ENCODE assay signal across 8 cellular contexts in the genomic region with DNA sequence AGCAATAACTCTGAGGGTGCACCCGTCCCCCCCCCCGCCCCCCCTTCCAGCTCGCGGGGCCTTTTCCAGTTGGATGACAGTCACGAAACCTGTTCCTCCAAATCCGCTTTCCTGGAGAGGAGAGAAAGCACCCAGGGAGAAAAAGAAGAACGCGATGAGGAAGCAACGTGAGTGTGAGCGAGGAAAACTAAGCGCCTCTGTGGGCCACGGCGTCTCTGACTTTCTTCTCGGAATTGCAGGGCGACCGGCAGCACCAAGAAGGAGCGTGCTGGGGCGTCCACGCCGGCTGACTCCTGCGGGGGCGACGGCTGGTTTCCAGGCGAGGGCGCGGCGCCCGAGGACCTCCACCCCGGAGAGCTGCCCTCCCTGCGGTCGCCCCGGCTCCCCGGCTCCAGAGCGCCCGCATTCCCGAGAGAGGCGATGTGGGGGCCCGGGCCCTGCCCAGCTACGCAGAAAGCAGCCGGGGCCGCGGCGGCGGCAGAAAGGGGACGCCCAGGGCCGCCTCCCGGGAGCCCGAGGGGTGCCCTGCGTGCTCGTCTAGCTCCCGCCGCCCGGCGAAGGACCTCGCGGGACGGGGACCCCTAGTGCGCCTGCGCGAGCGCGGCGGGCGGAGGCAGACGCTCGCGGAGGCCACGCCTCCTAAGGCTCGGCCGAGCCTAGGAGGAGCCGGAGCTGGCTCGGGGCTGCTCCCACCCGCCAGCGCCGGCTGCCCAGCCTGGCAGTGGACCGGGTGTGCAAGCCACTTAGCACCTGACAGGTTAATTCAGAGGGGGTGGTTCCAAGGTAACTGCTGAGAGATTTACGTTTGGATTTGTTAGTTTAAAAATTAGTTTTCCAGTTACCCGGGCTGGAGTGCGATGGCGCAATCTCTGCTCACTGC. TPM values are rescaled to one million over a fixed set of nuclear protein-coding genes. Genes with fewer than 3 reads are reported as not detected.
DNase-seq lines count a peak whose midpoint lies in the region; ATAC-seq and TF ChIP-seq lines count a peak whose summit lies in the region.

No MANE protein-coding gene starts in this region.

- peak overlapping the region; percentile 67 to 73 (median 70) for H3K4me3 Mint-ChIP-seq in T-cell
- peak overlapping the region; percentile 64 for H3K4me3 Mint-ChIP-seq in progenitor cell of endocrine pancreas (ENCODE audit: low read depth)

- H3K4me1 Mint-ChIP-seq in T-cell (peaks cover 15 to 24% (median 22%) of the 10 kb centered on the region in 3 donors), progenitor cell of endocrine pancreas (ENCODE audit: low read depth) (peaks cover 5% of the 10 kb centered on the region)

- peak; percentile 99 for DNase-seq in GM13976 (ENCODE audit: low spot score)
- DNase-seq in NCI-H1436 (lab: John Stamatoyannopoulos, UW): peak; percentile 91
- DNase-seq in T-cell: peak; percentile 63 to 85 (median 78)
- DNase-seq in adrenal gland: peak; percentile 57 to 85 (median 75)
- peak; percentile 87 for DNase-seq in left cardiac atrium
- DNase-seq in progenitor cell of endocrine pancreas (ENCODE audit: low spot score, unreplicated experiment): peak; percentile 72
- peak; percentile 80 to 97 for DNase-seq in upper lobe of left lung

- TF ChIP-seq POLR2A in adrenal gland (IDR thresholded peaks at IDR 0.05) (peak in 1 of 2 donors; percentile 28), upper lobe of left lung (IDR thresholded peaks at IDR 0.05) (peak in 1 of 4 donors; percentile 76)

- H3K27ac ChIP-seq in adrenal gland (peak overlapping the region in 1 of 5 donors; percentile 17), upper lobe of left lung (peak overlapping the region in 2 of 4 donors; percentile 44 to 72)

- CTCF ChIA-PET in T-cell (lab: Charles Lee): interaction anchor here (0.6 to 2.0 kb wide), 6 partner anchors 77 to 884 kb away, joined by 3 to 10 read pairs (median 4); no protein-coding TSS in a partner anchor

- peak; percentile 79 for ATAC-seq in HG02840 (IDR thresholded peaks at IDR 0.05; ENCODE audit: low FRiP score, unreplicated experiment)
- ATAC-seq in T-cell (replicated peaks in 1 of 4): peak; percentile 93 to 95 (median 94)
- ATAC-seq in left cardiac atrium: peak; percentile 94
- peak; percentile 92 to 98 for ATAC-seq in upper lobe of left lung (ENCODE audit: low FRiP score in 2 of 2)

- TF ChIP-seq CTCF in GM13976 (IDR thresholded peaks at IDR 0.05; ENCODE audit: borderline replicate concordance, control extremely low read depth, extremely low read depth, insufficient read depth, missing control alignments) (no peak), adrenal gland (IDR thresholded peaks at IDR 0.05) (no peak), progenitor cell of endocrine pancreas (IDR thresholded peaks at IDR 0.05; ENCODE audit: unreplicated experiment) (no peak), upper lobe of left lung (IDR thresholded peaks at IDR 0.05) (peak in 1 of 6 experiments; percentile 21)

- no peak for TF ChIP-seq EP300 in upper lobe of left lung (IDR thresholded peaks at IDR 0.05)

- H3K36me3 Mint-ChIP-seq in T-cell (no peaks in the 10 kb centered on the region), progenitor cell of endocrine pancreas (ENCODE audit: insufficient read depth) (no peaks in the 10 kb centered on the region)

- H3K4me1 ChIP-seq in adrenal gland (replicated peaks in 1 of 2) (peaks cover 0 to 5% of the 10 kb centered on the region in 2 donors), upper lobe of left lung (peaks cover 18 to 27% (median 23%) of the 10 kb centered on the region in 4 donors)

- intact Hi-C loops in adrenal gland (cut with DNase I): loop anchor here in 1 of 2 donors (10.0 kb wide), 1 partner anchor 212 kb away; a partner anchor contains a TSS
- intact Hi-C loops in left cardiac atrium (cut with DNase I): no loop called here

- H3K36me3 ChIP-seq in adrenal gland (replicated peaks in 1 of 2): no peaks in the 10 kb centered on the region
- H3K36me3 ChIP-seq in upper lobe of left lung: no peaks in the 10 kb centered on the region

- H3K27me3 ChIP-seq in adrenal gland: peaks cover 29% of the 10 kb centered on the region
- peaks cover 0 to 36% (median 11%) of the 10 kb centered on the region in 4 donors for H3K27me3 ChIP-seq in upper lobe of left lung

- H3K4me3 ChIP-seq in adrenal gland: peak overlapping the region in 2 of 4 donors; percentile 70 to 73
- H3K4me3 ChIP-seq in upper lobe of left lung: peak overlapping the region; percentile 62 to 88 (median 67)

- no peak overlapping the region for H3K27ac Mint-ChIP-seq in T-cell
- H3K27ac Mint-ChIP-seq in progenitor cell of endocrine pancreas: no peak overlapping the region

- in situ Hi-C loops in GM13976 (cut with MboI; ENCODE audit: low sequenced_read_pairs, unreplicated experiment): no loop called here

- H3K27me3 Mint-ChIP-seq in T-cell (peaks cover 51 to 58% of the 10 kb centered on the region in 2 donors), progenitor cell of endocrine pancreas (peaks cover 76% of the 10 kb centered on the region)

- H3K9me3 ChIP-seq in adrenal gland (replicated peaks in 1 of 3) (no peaks in the 10 kb centered on the region), upper lobe of left lung (no peaks in the 10 kb centered on the region)

- WGBS in adrenal gland, 4 donors: 2 to 8% (median 4%) methylated on average over 19 to 80 of the region's 80 CpGs
- 4 to 11% methylated on average over 7 to 33 of the region's 80 CpGs for WGBS in upper lobe of left lung, 2 donors

- POLR2A ChIA-PET in T-cell (lab: Charles Lee): interaction anchor here (0.5 to 0.7 kb wide), 6 partner anchors 21 to 1358 kb away, joined by 3 to 7 read pairs (median 3); a partner anchor contains a TSS

- H3K9me3 Mint-ChIP-seq in T-cell (no peaks in the 10 kb centered on the region), progenitor cell of endocrine pancreas (ENCODE audit: low read depth) (no peaks in the 10 kb centered on the region)

RNA-seq across cellular contexts. Expression of a gene that starts 15.3 kb away (rescaled TPM):
- total RNA-seq in T-cell: not detected
- total RNA-seq in adrenal gland: 10 to 100 TPM in 1 of 8 donors, 1 to 10 TPM in 5, under 1 TPM in 2; 0.18 to 10.4 (median 2.5) TPM
- polyA plus RNA-seq in adrenal gland: 10 to 100 TPM in 1 of 3 donors, under 1 TPM in 2; 0.71 to 18.0 (median 0.97) TPM
- total RNA-seq in left cardiac atrium: 100 to 1,000 TPM; 125 to 192 TPM
- not detected in 2 replicates for total RNA-seq in progenitor cell of endocrine pancreas
- total RNA-seq in upper lobe of left lung: under 1 TPM in 1 of 6 donors, not detected in 5; 0.20 TPM

RNA-seq across cellular contexts. Expression of a gene that starts 20.9 kb away (rescaled TPM):
- total RNA-seq in T-cell: 10 to 100 TPM; 13.4 to 21.0 (median 19.2) TPM
- 10 to 100 TPM in 2 of 8 donors, 1 to 10 TPM in 6; 5.3 to 12.1 (median 8.6) TPM for total RNA-seq in adrenal gland
- 10 to 100 TPM in 2 of 3 donors, 1 to 10 TPM in 1; 9.0 to 13.1 (median 12.1) TPM for polyA plus RNA-seq in adrenal gland
- 10 to 100 TPM in 1 of 2 donors, 1 to 10 TPM in 1; 9.6 to 12.0 TPM for total RNA-seq in left cardiac atrium
- total RNA-seq in progenitor cell of endocrine pancreas: 51.3 and 54.3 TPM in 2 replicates
- total RNA-seq in upper lobe of left lung: 10 to 100 TPM in 1 of 6 donors, 1 to 10 TPM in 5; 6.0 to 14.9 (median 8.7) TPM

RNA-seq across cellular contexts. Expression of a gene that starts 43.8 kb away (rescaled TPM):
- total RNA-seq in T-cell: 100 to 1,000 TPM; 544 to 870 (median 576) TPM
- total RNA-seq in adrenal gland: 100 to 1,000 TPM; 221 to 774 (median 444) TPM
- polyA plus RNA-seq in adrenal gland: 100 to 1,000 TPM; 506 to 547 (median 520) TPM
- 100 to 1,000 TPM; 260 to 342 TPM for total RNA-seq in left cardiac atrium
- total RNA-seq in progenitor cell of endocrine pancreas: 498 and 504 TPM in 2 replicates
- total RNA-seq in upper lobe of left lung: 100 to 1,000 TPM; 215 to 409 (median 290) TPM

Comparison
In these comparisons a context has a peak if more than half of its experiments do, and no peak if none do; other contexts are left out.
1. RNA of a gene that starts 15.3 kb away (total RNA-seq): 125 to 192 TPM in left cardiac atrium; 0.18 to 10.4 TPM in adrenal gland, not detected in progenitor cell of endocrine pancreas, not detected in T-cell and 0.20 TPM in upper lobe of left lung; every median in the first group is over 10 times any median in the second.
2. Peak in every context shown above with its lines, with median percentiles within 50 percentile points of each other: DNase-seq and ATAC-seq.